In genomic region chr11:5992604-5993251, GRCh38 we compare ENCODE assay signal across 8 cellular contexts. TPM values are rescaled to one million over a fixed set of nuclear protein-coding genes. Genes with fewer than 3 reads are reported as not detected.
A peak's percentile ranks its signal among the peaks of the same experiment; 100 is the strongest.
DNase-seq lines count a peak whose midpoint lies in the region; ATAC-seq and TF ChIP-seq lines count a peak whose summit lies in the region.

No MANE protein-coding gene starts in this region.

- H3K4me3 ChIP-seq in GM12864 (ENCODE audit: low read depth, low read length) (no peak overlapping the region), epithelial cell of proximal tubule (ENCODE audit: low read depth, low read length) (no peak overlapping the region), spleen (no peak overlapping the region)

- TF ChIP-seq CTCF in 22Rv1 (IDR thresholded peaks at IDR 0.05) = peak; percentile 79
- peak; percentile 66 for TF ChIP-seq CTCF in GM12864 (IDR thresholded peaks at IDR 0.05; ENCODE audit: low read depth, low read length, missing control alignments)
- TF ChIP-seq CTCF in epithelial cell of proximal tubule (conservative IDR thresholded peaks at IDR 0.05; ENCODE audit: low read depth, low read length) = peak; percentile 65
- peak in 7 of 11 experiments; percentile 14 to 55 (median 43) for TF ChIP-seq CTCF in spleen (IDR thresholded peaks at IDR 0.05 in 8 of 11, conservative IDR thresholded peaks at IDR 0.05 in 3 of 11)

- no peaks in the 10 kb centered on the region for H3K4me1 ChIP-seq in spleen

- DNase-seq in GM12864 (ENCODE audit: low read depth) (no peak), MV-4-11 (lab: John Stamatoyannopoulos, UW) (peak; percentile 1), epithelial cell of proximal tubule (ENCODE audit: low read depth) (no peak), spleen (no peak), activated gamma-delta T cell (lab: John Stamatoyannopoulos, UW) (no peak)
- DNase-seq in activated T-cell treated with anti-CD3 and anti-CD28 coated beads, Interleukin-2, amount 50 U/mL, for 4 hours = no peak

- TF ChIP-seq POLR2A in spleen (IDR thresholded peaks at IDR 0.05) = no peak

- H3K27me3 Mint-ChIP-seq in activated T-cell treated with anti-CD3 and anti-CD28 coated beads, Interleukin-2, amount 50 U/mL, for 4 hours (ENCODE audit: low read depth) = peaks cover 10% of the 10 kb centered on the region

- H3K27me3 ChIP-seq in spleen (replicated peaks in 1 of 7) = peaks cover 0 to 8% (median 0%) of the 10 kb centered on the region in 7 donors

- H3K27ac ChIP-seq in 22Rv1 (no peak overlapping the region), spleen (no peak overlapping the region)

- H3K36me3 Mint-ChIP-seq in activated T-cell treated with anti-CD3 and anti-CD28 coated beads, Interleukin-2, amount 50 U/mL, for 4 hours (ENCODE audit: insufficient read depth) = no peaks in the 10 kb centered on the region

- ATAC-seq in GM18907 (IDR thresholded peaks at IDR 0.05; ENCODE audit: unreplicated experiment) = no peak
- ATAC-seq in activated T-cell treated with anti-CD3 and anti-CD28 coated beads, Interleukin-2, amount 50 U/mL, for 4 hours = no peak

- H3K4me3 Mint-ChIP-seq in activated T-cell treated with anti-CD3 and anti-CD28 coated beads, Interleukin-2, amount 50 U/mL, for 4 hours = no peak overlapping the region

- H3K4me1 Mint-ChIP-seq in activated T-cell treated with anti-CD3 and anti-CD28 coated beads, Interleukin-2, amount 50 U/mL, for 4 hours (ENCODE audit: low read depth) = no peaks in the 10 kb centered on the region

- no peaks in the 10 kb centered on the region for H3K9me3 ChIP-seq in spleen

- no peaks in the 10 kb centered on the region for H3K36me3 ChIP-seq in spleen

- intact Hi-C loops in spleen (cut with DNase I; ENCODE audit: low total_unique reads) = no loop called here

- H3K9me3 Mint-ChIP-seq in activated T-cell treated with anti-CD3 and anti-CD28 coated beads, Interleukin-2, amount 50 U/mL, for 4 hours = no peaks in the 10 kb centered on the region

- WGBS in spleen, 5 donors = 55 to 62% (median 59%) methylated on average over 3 of the region's 3 CpGs

RNA-seq across cellular contexts. Expression of gene OR52L1, which starts 5.9 kb away (rescaled TPM):
- not detected in 2 replicates for total RNA-seq in epithelial cell of proximal tubule
- not detected for total RNA-seq in spleen
- polyA plus RNA-seq in spleen = not detected
- total RNA-seq in activated T-cell treated with anti-CD3 and anti-CD28 coated beads, Interleukin-2, amount 50 U/mL, for 4 hours = not detected

RNA-seq across cellular contexts. Expression of gene OR56A4, which starts 14.0 kb away (rescaled TPM):
- not detected in 2 replicates for total RNA-seq in epithelial cell of proximal tubule
- under 1 TPM in 2 of 7 donors, not detected in 5; 0.07 to 0.11 TPM for total RNA-seq in spleen
- polyA plus RNA-seq in spleen = not detected
- not detected for total RNA-seq in activated T-cell treated with anti-CD3 and anti-CD28 coated beads, Interleukin-2, amount 50 U/mL, for 4 hours

RNA-seq across cellular contexts. Expression of gene OR56A5, which starts 24.4 kb away (rescaled TPM):
- total RNA-seq in epithelial cell of proximal tubule (not detected in 2 replicates), spleen (not detected)
- polyA plus RNA-seq in spleen = not detected
- total RNA-seq in activated T-cell treated with anti-CD3 and anti-CD28 coated beads, Interleukin-2, amount 50 U/mL, for 4 hours = not detected

RNA-seq across cellular contexts. Expression of gene OR56A1, which starts 37.8 kb away (rescaled TPM):
- total RNA-seq in epithelial cell of proximal tubule (not detected in 2 replicates), spleen (under 1 TPM in 3 of 7 donors, not detected in 4; 0.09 to 0.19 (median 0.13) TPM)
- polyA plus RNA-seq in spleen = not detected
- total RNA-seq in activated T-cell treated with anti-CD3 and anti-CD28 coated beads, Interleukin-2, amount 50 U/mL, for 4 hours = not detected

RNA-seq across cellular contexts. Expression of gene OR56A3, which starts 50.7 kb away (rescaled TPM):
- total RNA-seq in epithelial cell of proximal tubule (not detected in 2 replicates), spleen (not detected)
- not detected for polyA plus RNA-seq in spleen
- total RNA-seq in activated T-cell treated with anti-CD3 and anti-CD28 coated beads, Interleukin-2, amount 50 U/mL, for 4 hours = not detected
